22 cellular contexts compared by ENCODE assay signal in the genomic region with DNA sequence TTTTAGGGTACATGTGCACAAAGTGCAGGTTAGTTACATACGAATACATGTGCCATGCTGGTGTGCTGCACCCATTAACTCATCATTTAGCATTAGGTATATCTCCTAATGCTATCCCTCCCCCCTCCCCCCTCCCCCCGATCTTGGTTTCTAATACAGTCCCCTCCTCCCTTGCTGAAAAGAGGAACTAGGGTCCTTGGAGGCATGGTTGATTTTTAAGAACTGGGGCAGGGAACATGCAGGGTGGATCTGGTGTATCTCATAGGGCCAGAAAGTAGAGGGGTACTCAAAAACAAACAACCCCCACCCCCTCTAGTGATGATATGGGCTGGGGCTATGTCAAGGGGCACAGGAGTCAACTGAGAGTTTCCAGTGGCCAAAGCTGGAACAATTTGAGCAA.
"Had no signal": no experiment of that assay in that cellular context is flagged by ENCODE, and none has a peak within 500 bp of the region (broad histone marks: within the 10 kb centered on the region; RNA-seq: fewer than 3 reads in every experiment).

No MANE protein-coding gene starts in this region.

- H3K27ac Mint-ChIP-seq: endodermal cell; mesothelial cell of epicardium; natural killer cell; stimulated activated memory B cell treated with anti-CD40 and anti-IgM and Interleukin-4, amounts not matched to agents 10 μg/mL and 1 μg/mL and 100 μg/mL, for 72 hours; stimulated activated naive CD8-positive, alpha-beta T cell treated with anti-CD3 and anti-CD28 coated beads, Interleukin-15, Interleukin-2, amounts not matched to agents 100 ng/mL and 50 ng/mL, for 24 hours had no signal

- H3K4me3 Mint-ChIP-seq: endodermal cell; memory B cell; mesothelial cell of epicardium; natural killer cell; neural crest cell; stimulated activated memory B cell treated with anti-CD40 and anti-IgM and Interleukin-4, amounts not matched to agents 10 μg/mL and 1 μg/mL and 100 μg/mL, for 72 hours; stimulated activated naive CD8-positive, alpha-beta T cell treated with anti-CD3 and anti-CD28 coated beads, Interleukin-15, Interleukin-2, amounts not matched to agents 100 ng/mL and 50 ng/mL, for 24 hours had no signal

- H3K4me1 Mint-ChIP-seq: mesothelial cell of epicardium; neural crest cell; stimulated activated memory B cell treated with anti-CD40 and anti-IgM and Interleukin-4, amounts not matched to agents 10 μg/mL and 1 μg/mL and 100 μg/mL, for 72 hours had no signal

- DNase-seq: effector CD4-positive, alpha-beta T cell; endodermal cell; foreskin keratinocyte; head of caudate nucleus; kidney; left cardiac atrium; left ventricle myocardium inferior; lower lobe of right lung; natural killer cell; ovary; right cardiac atrium; small intestine; stimulated activated CD4-positive, alpha-beta T cell treated with anti-CD3 and anti-CD28 coated beads, Interleukin-4, amount 100 ng/mL, for 1 hour; stimulated activated CD8-positive, alpha-beta memory T cell treated with anti-CD3 and anti-CD28 coated beads, Interleukin-4, amount 100 ng/mL, for 48 hours; tibial artery; upper lobe of left lung; uterus had no signal

- ATAC-seq: foreskin keratinocyte; left cardiac atrium; lower lobe of right lung; natural killer cell; right cardiac atrium; stimulated activated memory B cell treated with anti-CD40 and anti-IgM and Interleukin-4, amounts not matched to agents 10 μg/mL and 1 μg/mL and 100 μg/mL, for 72 hours had no signal
